In genomic region chr1:235369802-235370201, GRCh38 we compare ENCODE assay signal across 22 cellular contexts. TPM values are rescaled to one million over a fixed set of nuclear protein-coding genes. Genes with fewer than 3 reads are reported as not detected.
DNase-seq lines count a peak whose midpoint lies in the region; ATAC-seq and TF ChIP-seq lines count a peak whose summit lies in the region.
"Had no signal": no experiment of that assay in that cellular context is flagged by ENCODE, and none has a peak within 500 bp of the region (broad histone marks: within the 10 kb centered on the region; RNA-seq: fewer than 3 reads in every experiment).

No MANE protein-coding gene starts in this region.

- BruUV-seq in HCT116 (replicated peaks; lab: Mats Ljungman, UMichigan), result TSS peak; percentile 26

- no peak for DNase-seq in activated naive CD8-positive, alpha-beta T cell treated with anti-CD3 and anti-CD28 coated beads for 36 hours
- DNase-seq in HCT116 (ENCODE audit: low read depth, low spot score), result no peak
- DNase-seq in activated T-helper 2 cell treated with anti-CD3 and anti-CD28 coated beads, Interferon-gamma antibody, Interleukin-2, Interleukin-4, amounts not matched to agents 10 μg/mL and 5 μg/mL and 100 μg/mL, durations not matched to agents 14 hours and 24 hours and 36 hours (ENCODE audit: low spot score), result no peak
- no peak for DNase-seq in nephron progenitor cell
- no peak for DNase-seq in HK-2 (ENCODE audit: unreplicated experiment)
- DNase-seq in inferior parietal cortex (ENCODE audit: extremely low spot score), result no peak
- DNase-seq in NCI-H82 treated with DMSO at 0.1 percent for 48 hours (lab: John Stamatoyannopoulos, UW; ENCODE audit: unreplicated experiment), result no peak
- DNase-seq: activated naive CD4-positive, alpha-beta T cell treated with anti-CD3 and anti-CD28 coated beads, Interleukin-2, amount 10 ng/mL, durations not matched to agents 7 days and 5 days; activated T-cell treated with anti-CD3 and anti-CD28 coated beads, Interleukin-2, amount 50 U/mL, for 1 hour; foreskin fibroblast; left lung; NCI-H187; NCI-H748 treated with DMSO at 0.1 percent for 48 hours; SHP77; SW 1271; testis had no signal

- no peaks in the 10 kb centered on the region for H4K20me1 ChIP-seq in HCT116 (ENCODE audit: insufficient read depth)

- no peak overlapping the region for H3K27ac ChIP-seq in HCT116 (ENCODE audit: low read depth, low read length)
- H3K27ac ChIP-seq: KMS-11, left lung, neutrophil, testis had no signal

- H3K27me3 Mint-ChIP-seq in activated naive CD8-positive, alpha-beta T cell, result no peaks in the 10 kb centered on the region
- no peaks in the 10 kb centered on the region for H3K27me3 Mint-ChIP-seq in activated naive CD8-positive, alpha-beta T cell treated with anti-CD3 and anti-CD28 coated beads for 36 hours
- no peaks in the 10 kb centered on the region for H3K27me3 Mint-ChIP-seq in activated T-helper 2 cell treated with anti-CD3 and anti-CD28 coated beads, Interferon-gamma antibody, Interleukin-2, Interleukin-4, amounts not matched to agents 10 μg/mL and 5 μg/mL and 100 μg/mL, durations not matched to agents 14 hours and 24 hours and 36 hours (ENCODE audit: low read depth)
- no peaks in the 10 kb centered on the region for H3K27me3 Mint-ChIP-seq in nephron progenitor cell (ENCODE audit: low read depth, poor library complexity)
- H3K27me3 Mint-ChIP-seq: activated naive CD4-positive, alpha-beta T cell treated with anti-CD3 and anti-CD28 coated beads, Interleukin-2, amount 10 ng/mL, durations not matched to agents 7 days and 5 days; stimulated activated memory B cell treated with anti-CD40 and anti-IgM and Interleukin-4, amounts not matched to agents 10 μg/mL and 1 μg/mL and 100 μg/mL, for 72 hours had no signal

- H3K27me3 ChIP-seq in HCT116 (ENCODE audit: insufficient read depth, low read length), result no peaks in the 10 kb centered on the region
- H3K27me3 ChIP-seq: left lung, neutrophil, testis had no signal

- no peak for TF ChIP-seq POLR2A in HCT116 (IDR thresholded peaks at IDR 0.05; ENCODE audit: borderline replicate concordance, extremely low read depth, insufficient read depth, insufficient read length)

- H3K79me2 ChIP-seq in HCT116 (ENCODE audit: insufficient read depth, low read length), result peaks cover 40% of the 10 kb centered on the region

- RAD21 ChIA-PET in HCT116 (lab: Charles Lee; ENCODE audit: low non-redundant PET in 1 of 2, low total read pairs in 2 of 2, uncharacterized antibody in 2 of 2, unreplicated experiment in 2 of 2), result no interaction called here

- H3K9me3 ChIP-seq in HCT116 (ENCODE audit: control insufficient read depth in 1 of 2, insufficient read depth in 1 of 2, low read depth in 1 of 2, low read length in 2 of 2), result no peaks in the 10 kb centered on the region
- H3K9me3 ChIP-seq: left lung, neutrophil, testis had no signal

- H3K4me3 Mint-ChIP-seq in activated naive CD8-positive, alpha-beta T cell, result peak overlapping the region; percentile 42
- no peak overlapping the region for H3K4me3 Mint-ChIP-seq in activated naive CD8-positive, alpha-beta T cell treated with anti-CD3 and anti-CD28 coated beads for 36 hours
- peak overlapping the region; percentile 27 for H3K4me3 Mint-ChIP-seq in activated T-helper 2 cell treated with anti-CD3 and anti-CD28 coated beads, Interferon-gamma antibody, Interleukin-2, Interleukin-4, amounts not matched to agents 10 μg/mL and 5 μg/mL and 100 μg/mL, durations not matched to agents 14 hours and 24 hours and 36 hours (ENCODE audit: low read depth)
- peak overlapping the region; percentile 64 for H3K4me3 Mint-ChIP-seq in nephron progenitor cell
- H3K4me3 Mint-ChIP-seq: activated naive CD4-positive, alpha-beta T cell treated with anti-CD3 and anti-CD28 coated beads, Interleukin-2, amount 10 ng/mL, durations not matched to agents 7 days and 5 days; CD14-positive monocyte; stimulated activated memory B cell treated with anti-CD40 and anti-IgM and Interleukin-4, amounts not matched to agents 10 μg/mL and 1 μg/mL and 100 μg/mL, for 72 hours had no signal

- H3K27ac Mint-ChIP-seq in activated naive CD8-positive, alpha-beta T cell, result peak overlapping the region; percentile 1
- no peak overlapping the region for H3K27ac Mint-ChIP-seq in activated naive CD8-positive, alpha-beta T cell treated with anti-CD3 and anti-CD28 coated beads for 36 hours
- H3K27ac Mint-ChIP-seq in activated T-helper 2 cell treated with anti-CD3 and anti-CD28 coated beads, Interferon-gamma antibody, Interleukin-2, Interleukin-4, amounts not matched to agents 10 μg/mL and 5 μg/mL and 100 μg/mL, durations not matched to agents 14 hours and 24 hours and 36 hours, result no peak overlapping the region
- no peak overlapping the region for H3K27ac Mint-ChIP-seq in nephron progenitor cell
- H3K27ac Mint-ChIP-seq: activated naive CD4-positive, alpha-beta T cell treated with anti-CD3 and anti-CD28 coated beads, Interleukin-2, amount 10 ng/mL, durations not matched to agents 7 days and 5 days; stimulated activated memory B cell treated with anti-CD40 and anti-IgM and Interleukin-4, amounts not matched to agents 10 μg/mL and 1 μg/mL and 100 μg/mL, for 72 hours had no signal

- no peak for ATAC-seq in HCT116
- ATAC-seq: left lung; stimulated activated memory B cell treated with anti-CD40 and anti-IgM and Interleukin-4, amounts not matched to agents 10 μg/mL and 1 μg/mL and 100 μg/mL, for 72 hours had no signal

- H2AFZ ChIP-seq in HCT116 (ENCODE audit: low read depth, low read length, poor library complexity, severe bottlenecking), result no peak overlapping the region

- peaks cover 0 to 18% of the 10 kb centered on the region in 2 experiments; a peak in 3 of 4 replicates for H3K4me1 ChIP-seq in HCT116 (ENCODE audit: control insufficient read depth in 1 of 2, insufficient read depth in 2 of 2, low read length in 2 of 2)
- H3K4me1 ChIP-seq: testis had no signal

- no peak overlapping the region for H3K4me2 ChIP-seq in HCT116 (ENCODE audit: low read length)
- H3K4me2 ChIP-seq: KMS-11, smooth muscle cell had no signal

- no peak for TF ChIP-seq RAD21 in HCT116 (IDR thresholded peaks at IDR 0.05; ENCODE audit: low read depth)

- H3K4me3 ChIP-seq in HCT116 (replicated peaks in 1 of 2; ENCODE audit: low read depth in 1 of 2, low read length in 2 of 2), result no peak overlapping the region
- H3K4me3 ChIP-seq: left lung, smooth muscle cell, testis had no signal

- H3K36me3 Mint-ChIP-seq in activated naive CD8-positive, alpha-beta T cell, result peaks cover 8% of the 10 kb centered on the region
- peaks cover 8% of the 10 kb centered on the region for H3K36me3 Mint-ChIP-seq in activated naive CD8-positive, alpha-beta T cell treated with anti-CD3 and anti-CD28 coated beads for 36 hours
- H3K36me3 Mint-ChIP-seq in activated T-helper 2 cell treated with anti-CD3 and anti-CD28 coated beads, Interferon-gamma antibody, Interleukin-2, Interleukin-4, amounts not matched to agents 10 μg/mL and 5 μg/mL and 100 μg/mL, durations not matched to agents 14 hours and 24 hours and 36 hours (ENCODE audit: low read depth), result peaks cover 18% of the 10 kb centered on the region
- H3K36me3 Mint-ChIP-seq in nephron progenitor cell (ENCODE audit: low read depth), result peaks cover 39% of the 10 kb centered on the region

- no peak overlapping the region for H3K9ac ChIP-seq in HCT116 (ENCODE audit: low read length)
- H3K9ac ChIP-seq: KMS-11 had no signal

- CTCF ChIA-PET in HCT116 (lab: Charles Lee), result no interaction called here

- TF ChIP-seq CTCF in HCT116 (IDR thresholded peaks at IDR 0.05 in 2 of 3, conservative IDR thresholded peaks at IDR 0.05 in 1 of 3; ENCODE audit: borderline replicate concordance in 1 of 3, insufficient read depth in 1 of 3, low read depth in 2 of 3, low read length in 2 of 3), result no peak
- TF ChIP-seq CTCF in nephron progenitor cell (IDR thresholded peaks at IDR 0.05), result no peak

- no peaks in the 10 kb centered on the region for H3K9me2 ChIP-seq in HCT116 (ENCODE audit: insufficient read depth)

- no peaks in the 10 kb centered on the region for H3K36me3 ChIP-seq in HCT116 (ENCODE audit: control insufficient read depth in 1 of 2, insufficient read depth in 2 of 2, low read length in 2 of 2)
- H3K36me3 ChIP-seq: neutrophil had no signal

- intact Hi-C loops in HCT116 (cut with micrococcal nuclease), result no loop called here
- intact Hi-C loops in activated T-helper 2 cell treated with anti-CD3 and anti-CD28 coated beads, Interferon-gamma antibody, Interleukin-2, Interleukin-4, amounts not matched to agents 10 μg/mL and 5 μg/mL and 100 μg/mL, durations not matched to agents 14 hours and 24 hours and 36 hours (cut with micrococcal nuclease), result loop anchor here (5.0 kb wide), 1 partner anchor 47 kb away; no protein-coding TSS in a partner anchor

- POLR2A ChIA-PET in HCT116 (lab: Charles Lee), result no interaction called here

- H3K4me1 Mint-ChIP-seq in activated naive CD8-positive, alpha-beta T cell (ENCODE audit: low read depth), result peaks cover 38% of the 10 kb centered on the region
- H3K4me1 Mint-ChIP-seq in activated naive CD8-positive, alpha-beta T cell treated with anti-CD3 and anti-CD28 coated beads for 36 hours, result peaks cover 22% of the 10 kb centered on the region
- peaks cover 26% of the 10 kb centered on the region for H3K4me1 Mint-ChIP-seq in activated T-helper 2 cell treated with anti-CD3 and anti-CD28 coated beads, Interferon-gamma antibody, Interleukin-2, Interleukin-4, amounts not matched to agents 10 μg/mL and 5 μg/mL and 100 μg/mL, durations not matched to agents 14 hours and 24 hours and 36 hours (ENCODE audit: low read depth)
- peaks cover 38% of the 10 kb centered on the region for H3K4me1 Mint-ChIP-seq in nephron progenitor cell

- no peaks in the 10 kb centered on the region for H3K9me3 Mint-ChIP-seq in activated naive CD8-positive, alpha-beta T cell (ENCODE audit: low read depth)
- H3K9me3 Mint-ChIP-seq in activated naive CD8-positive, alpha-beta T cell treated with anti-CD3 and anti-CD28 coated beads for 36 hours, result no peaks in the 10 kb centered on the region
- no peaks in the 10 kb centered on the region for H3K9me3 Mint-ChIP-seq in activated T-helper 2 cell treated with anti-CD3 and anti-CD28 coated beads, Interferon-gamma antibody, Interleukin-2, Interleukin-4, amounts not matched to agents 10 μg/mL and 5 μg/mL and 100 μg/mL, durations not matched to agents 14 hours and 24 hours and 36 hours
- H3K9me3 Mint-ChIP-seq in nephron progenitor cell, result peaks cover 3% of the 10 kb centered on the region
- H3K9me3 Mint-ChIP-seq: activated naive CD4-positive, alpha-beta T cell treated with anti-CD3 and anti-CD28 coated beads, Interleukin-2, amount 10 ng/mL, durations not matched to agents 7 days and 5 days; CD14-positive monocyte; stimulated activated memory B cell treated with anti-CD40 and anti-IgM and Interleukin-4, amounts not matched to agents 10 μg/mL and 1 μg/mL and 100 μg/mL, for 72 hours had no signal

RNA-seq across cellular contexts. Expression of gene TBCE, which starts 2.6 kb away (rescaled TPM):
- 10 to 100 TPM; 23.3 to 25.4 TPM for total RNA-seq in activated naive CD8-positive, alpha-beta T cell treated with anti-CD3 and anti-CD28 coated beads for 36 hours
- 20.8 TPM for total RNA-seq in HCT116 (2021; ENCODE audit: unreplicated experiment)
- 9.7 and 17.6 TPM in 2 replicates for polyA plus RNA-seq in HCT116 (2012)
- 25.0 and 28.2 TPM in 2 replicates for total RNA-seq in activated T-helper 2 cell treated with anti-CD3 and anti-CD28 coated beads, Interferon-gamma antibody, Interleukin-2, Interleukin-4, amounts not matched to agents 10 μg/mL and 5 μg/mL and 100 μg/mL, durations not matched to agents 14 hours and 24 hours and 36 hours

RNA-seq across cellular contexts. Expression of gene GGPS1, which starts 41.4 kb away (rescaled TPM):
- total RNA-seq in activated naive CD8-positive, alpha-beta T cell treated with anti-CD3 and anti-CD28 coated beads for 36 hours, result 10 to 100 TPM; 29.4 to 29.5 TPM
- total RNA-seq in HCT116 (2021; ENCODE audit: unreplicated experiment), result 30.6 TPM
- 11.1 and 15.3 TPM in 2 replicates for polyA plus RNA-seq in HCT116 (2012)
- 30.4 and 33.7 TPM in 2 replicates for total RNA-seq in activated T-helper 2 cell treated with anti-CD3 and anti-CD28 coated beads, Interferon-gamma antibody, Interleukin-2, Interleukin-4, amounts not matched to agents 10 μg/mL and 5 μg/mL and 100 μg/mL, durations not matched to agents 14 hours and 24 hours and 36 hours

RNA-seq across cellular contexts. Expression of gene ARID4B, which starts 41.8 kb away (rescaled TPM):
- total RNA-seq in activated naive CD8-positive, alpha-beta T cell treated with anti-CD3 and anti-CD28 coated beads for 36 hours, result 10 to 100 TPM; 30.1 to 30.6 TPM
- 28.3 TPM for total RNA-seq in HCT116 (2021; ENCODE audit: unreplicated experiment)
- polyA plus RNA-seq in HCT116 (2012), result 8.8 and 9.9 TPM in 2 replicates
- total RNA-seq in activated T-helper 2 cell treated with anti-CD3 and anti-CD28 coated beads, Interferon-gamma antibody, Interleukin-2, Interleukin-4, amounts not matched to agents 10 μg/mL and 5 μg/mL and 100 μg/mL, durations not matched to agents 14 hours and 24 hours and 36 hours, result 49.6 and 55.3 TPM in 2 replicates
